Comparison of ENCODE assay signal across 1 cellular context in genomic region chr13:45626731-45627374, GRCh38.
TF ChIP-seq lines count a peak whose summit lies in the region.

No MANE protein-coding gene starts in this region.

TF ChIP-seq in GM23338, 12 proteins besides CTCF, POLR2A, EP300 and RAD21 (continued from another document):
- TF ChIP-seq ZNF462 (CRISPR knock-in tag; IDR thresholded peaks at IDR 0.05): no peak
- TF ChIP-seq EZH2phosphoT487 (IDR thresholded peaks at IDR 0.05; ENCODE audit: unreplicated experiment): no peak
- no peak for TF ChIP-seq NANOG (IDR thresholded peaks at IDR 0.05; ENCODE audit: borderline replicate concordance)
- TF ChIP-seq REST (IDR thresholded peaks at IDR 0.05; ENCODE audit: unreplicated experiment): no peak
- no peak for TF ChIP-seq EZH2 (IDR thresholded peaks at IDR 0.05; ENCODE audit: low read depth, unreplicated experiment)
- TF ChIP-seq STAT1 (IDR thresholded peaks at IDR 0.05; ENCODE audit: unreplicated experiment): no peak
- TF ChIP-seq ZNF114 (CRISPR knock-in tag; IDR thresholded peaks at IDR 0.05): no peak
- no peak for TF ChIP-seq ETS1 (IDR thresholded peaks at IDR 0.05)
- TF ChIP-seq POLR2AphosphoS5 (IDR thresholded peaks at IDR 0.05; ENCODE audit: low read depth): no peak
- no peak for TF ChIP-seq CREB1 (CRISPR knock-in tag; IDR thresholded peaks at IDR 0.05; ENCODE audit: low read depth)
- no peak for TF ChIP-seq ZNF331 (CRISPR knock-in tag; IDR thresholded peaks at IDR 0.05; ENCODE audit: low read depth)
